ENCODE assay signal across 9 cellular contexts in the genomic region with DNA sequence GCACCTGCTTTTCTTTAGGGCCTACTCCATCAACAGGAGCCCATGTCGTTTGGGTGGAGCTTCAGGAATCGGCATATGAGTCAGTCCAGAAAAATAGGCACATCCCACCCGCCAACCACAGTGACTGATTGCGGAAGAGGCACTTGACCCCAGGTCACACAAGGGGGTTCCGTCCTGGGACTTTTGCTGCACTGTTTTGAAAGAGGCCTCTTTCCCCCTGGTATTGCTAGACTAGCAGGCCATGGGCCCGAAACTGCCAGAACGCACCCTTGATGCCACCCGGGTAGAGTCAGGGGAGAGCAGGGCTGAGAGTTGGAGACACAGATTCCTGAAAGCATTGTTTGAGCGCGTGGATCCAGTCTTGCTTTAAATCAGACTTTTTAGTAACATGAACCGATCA. TPM values are rescaled to one million over a fixed set of nuclear protein-coding genes. Genes with fewer than 3 reads are reported as not detected.
DNase-seq lines count a peak whose midpoint lies in the region; ATAC-seq and TF ChIP-seq lines count a peak whose summit lies in the region.
"Had no signal": no experiment of that assay in that cellular context is flagged by ENCODE, and none has a peak within 500 bp of the region (broad histone marks: within the 10 kb centered on the region; RNA-seq: fewer than 3 reads in every experiment).

No MANE protein-coding gene starts in this region.

- WGBS in suprapubic skin = 83% methylated on average over 6 of the region's 11 CpGs

- H3K4me1 Mint-ChIP-seq in activated naive CD4-positive, alpha-beta T cell treated with anti-CD3 and anti-CD28 coated beads for 36 hours (ENCODE audit: low read depth) = peaks cover 13% of the 10 kb centered on the region

- intact Hi-C loops in activated naive CD4-positive, alpha-beta T cell treated with anti-CD3 and anti-CD28 coated beads for 36 hours (cut with micrococcal nuclease) = no loop called here
- intact Hi-C loops in left cardiac atrium (cut with DNase I) = no loop called here

- no peak overlapping the region for H3K27ac Mint-ChIP-seq in activated naive CD4-positive, alpha-beta T cell treated with anti-CD3 and anti-CD28 coated beads for 36 hours

- CTCF ChIA-PET in activated naive CD4-positive, alpha-beta T cell treated with anti-CD3 and anti-CD28 coated beads for 36 hours (lab: Charles Lee) = interaction anchor here (1.9 kb wide), 1 partner anchor 11 kb away, joined by 8 read pairs; no protein-coding TSS in a partner anchor

- no peaks in the 10 kb centered on the region for H3K9me3 Mint-ChIP-seq in activated naive CD4-positive, alpha-beta T cell treated with anti-CD3 and anti-CD28 coated beads for 36 hours

- TF ChIP-seq CTCF in Peyer's patch (IDR thresholded peaks at IDR 0.05) (no peak), suprapubic skin (IDR thresholded peaks at IDR 0.05) (no peak)

- no peaks in the 10 kb centered on the region for H3K36me3 ChIP-seq in Peyer's patch
- no peaks in the 10 kb centered on the region for H3K36me3 ChIP-seq in suprapubic skin
- H3K36me3 ChIP-seq: BLaER1 had no signal

- H3K4me3 ChIP-seq in Peyer's patch (no peak overlapping the region), suprapubic skin (no peak overlapping the region)
- H3K4me3 ChIP-seq: BLaER1 had no signal

- no peak overlapping the region for H3K4me3 Mint-ChIP-seq in activated naive CD4-positive, alpha-beta T cell treated with anti-CD3 and anti-CD28 coated beads for 36 hours

- H3K27me3 ChIP-seq in Peyer's patch (no peaks in the 10 kb centered on the region), suprapubic skin (no peaks in the 10 kb centered on the region)
- H3K27me3 ChIP-seq: BLaER1 had no signal

- ATAC-seq in left cardiac atrium (peak; percentile 22 to 31), GM19023 (IDR thresholded peaks at IDR 0.05; ENCODE audit: unreplicated experiment) (no peak)

- DNase-seq in activated naive CD4-positive, alpha-beta T cell treated with Interleukin-2 at 50 U/mL for 16 hours = peak; percentile 41
- DNase-seq in activated naive CD4-positive, alpha-beta T cell treated with anti-CD3 and anti-CD28 coated beads for 36 hours = no peak
- DNase-seq in Peyer's patch (peak in 2 of 3 donors; percentile 31 to 67), left cardiac atrium (peak; percentile 54), suprapubic skin (ENCODE audit: low spot score in 2 of 2) (peak in 1 of 2 donors; percentile 78), SW 1271 (lab: John Stamatoyannopoulos, UW) (no peak), NCI-H1048 (lab: John Stamatoyannopoulos, UW) (no peak)

- TF ChIP-seq EP300 in suprapubic skin (IDR thresholded peaks at IDR 0.05) = no peak

- no peaks in the 10 kb centered on the region for H3K27me3 Mint-ChIP-seq in activated naive CD4-positive, alpha-beta T cell treated with anti-CD3 and anti-CD28 coated beads for 36 hours (ENCODE audit: low read depth)

- H3K27ac ChIP-seq in Peyer's patch = peak overlapping the region; percentile 19 to 77 (median 34)
- H3K27ac ChIP-seq in suprapubic skin = peak overlapping the region; percentile 65
- H3K27ac ChIP-seq: BLaER1 had no signal

- TF ChIP-seq POLR2A in Peyer's patch (IDR thresholded peaks at IDR 0.05) (no peak), suprapubic skin (IDR thresholded peaks at IDR 0.05) (no peak)

- H3K36me3 Mint-ChIP-seq in activated naive CD4-positive, alpha-beta T cell treated with anti-CD3 and anti-CD28 coated beads for 36 hours (ENCODE audit: low read depth) = no peaks in the 10 kb centered on the region

- H3K9me3 ChIP-seq in Peyer's patch = no peaks in the 10 kb centered on the region
- H3K9me3 ChIP-seq in suprapubic skin = no peaks in the 10 kb centered on the region
- H3K9me3 ChIP-seq: BLaER1 had no signal

- H3K4me1 ChIP-seq in Peyer's patch = peaks cover 0 to 7% (median 2%) of the 10 kb centered on the region in 4 donors
- peaks cover 27% of the 10 kb centered on the region for H3K4me1 ChIP-seq in suprapubic skin

RNA-seq across cellular contexts. Expression of gene NRROS, which starts 19.3 kb away (rescaled TPM):
- 1 to 10 TPM; 8.1 to 9.2 TPM for total RNA-seq in activated naive CD4-positive, alpha-beta T cell treated with anti-CD3 and anti-CD28 coated beads for 36 hours
- total RNA-seq in Peyer's patch (10 to 100 TPM in 1 of 4 donors, 1 to 10 TPM in 2, under 1 TPM in 1; 0.70 to 10.7 (median 2.8) TPM), left cardiac atrium (1 to 10 TPM; 5.4 to 6.0 TPM), suprapubic skin (1 to 10 TPM in 3 of 4 donors, under 1 TPM in 1; 0.95 to 4.5 (median 1.5) TPM)

RNA-seq across cellular contexts. Expression of gene FBXO45, which starts 51.8 kb away (rescaled TPM):
- 10 to 100 TPM; 11.8 to 12.8 TPM for total RNA-seq in activated naive CD4-positive, alpha-beta T cell treated with anti-CD3 and anti-CD28 coated beads for 36 hours
- total RNA-seq in Peyer's patch = 1 to 10 TPM; 5.0 to 6.5 (median 5.9) TPM
- total RNA-seq in left cardiac atrium = 1 to 10 TPM; 7.9 to 8.4 TPM
- 10 to 100 TPM in 3 of 4 donors, 1 to 10 TPM in 1; 7.5 to 25.7 (median 17.3) TPM for total RNA-seq in suprapubic skin

RNA-seq across cellular contexts. Expression of gene WDR53, which starts 51.9 kb away (rescaled TPM):
- 10 to 100 TPM; 14.3 to 15.8 TPM for total RNA-seq in activated naive CD4-positive, alpha-beta T cell treated with anti-CD3 and anti-CD28 coated beads for 36 hours
- total RNA-seq in Peyer's patch (10 to 100 TPM in 1 of 4 donors, 1 to 10 TPM in 3; 1.9 to 12.4 (median 6.5) TPM), left cardiac atrium (1 to 10 TPM; 8.8 to 9.4 TPM), suprapubic skin (1 to 10 TPM; 3.1 to 9.7 (median 7.7) TPM)

Comparison
In these comparisons a context has a peak if more than half of its experiments do, and no peak if none do; other contexts are left out.
1. DNase-seq: peak in activated naive CD4-positive, alpha-beta T cell treated with Interleukin-2 at 50 U/mL for 16 hours (single experiment), Peyer's patch (2 of 3) and left cardiac atrium (single experiment); none in activated naive CD4-positive, alpha-beta T cell treated with anti-CD3 and anti-CD28 coated beads for 36 hours (single experiment), SW 1271 (0 of 2) and NCI-H1048 (single experiment).